11 cellular contexts compared by ENCODE assay signal in the genomic region with DNA sequence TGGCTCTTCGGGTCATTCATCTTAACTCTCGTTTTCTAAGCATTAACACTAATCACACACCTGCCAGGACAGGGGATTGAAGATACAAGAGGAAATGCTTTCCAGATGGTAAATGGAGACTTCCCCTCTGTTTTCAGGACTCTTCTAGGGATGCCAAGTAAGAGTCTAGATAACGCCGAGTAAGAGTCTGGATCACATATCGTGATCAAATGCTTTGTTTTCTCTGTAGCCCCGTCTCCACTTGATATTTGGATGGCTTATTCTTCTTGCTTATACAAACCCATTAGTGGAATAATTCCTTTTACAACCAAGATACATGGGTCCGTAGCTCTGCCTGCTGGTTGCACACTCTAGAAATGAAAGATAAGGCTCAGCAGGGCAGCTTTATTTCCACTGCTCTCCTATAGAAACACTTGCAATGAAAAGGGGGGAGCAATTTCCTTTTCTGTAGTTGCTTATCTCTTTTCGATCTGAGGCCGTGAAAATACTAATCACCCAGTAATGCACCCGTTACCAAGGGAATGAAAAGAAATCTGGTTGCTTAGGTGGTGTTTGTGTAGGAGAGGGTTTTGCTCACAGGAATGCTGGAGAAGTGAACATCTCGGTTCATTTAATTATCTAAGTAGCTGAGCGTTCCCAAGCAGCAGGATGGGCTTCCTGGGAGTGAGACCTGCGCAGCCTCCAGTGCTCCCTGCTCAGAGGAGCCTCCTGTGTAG.
A peak's percentile ranks its signal among the peaks of the same experiment; 100 is the strongest.
DNase-seq lines count a peak whose midpoint lies in the region; ATAC-seq and TF ChIP-seq lines count a peak whose summit lies in the region.
"Had no signal": no experiment of that assay in that cellular context is flagged by ENCODE, and none has a peak within 500 bp of the region (broad histone marks: within the 10 kb centered on the region; RNA-seq: fewer than 3 reads in every experiment).

No MANE protein-coding gene starts in this region.

- H3K27ac Mint-ChIP-seq in activated T-cell treated with anti-CD3 and anti-CD28 coated beads, Interleukin-2, amount 50 U/mL, for 72 hours: no peak overlapping the region

- peaks cover 27% of the 10 kb centered on the region for H3K4me1 ChIP-seq in neuron (ENCODE audit: insufficient read depth, low read length)

- no peak overlapping the region for H3K4me3 Mint-ChIP-seq in activated T-cell treated with anti-CD3 and anti-CD28 coated beads, Interleukin-2, amount 50 U/mL, for 72 hours

- DNase-seq in DMS79 treated with DMSO at 0.1 percent for 48 hours (lab: John Stamatoyannopoulos, UW) (peak; percentile 81), NCI-H524 (lab: John Stamatoyannopoulos, UW) (peak; percentile 46 to 74), dorsolateral prefrontal cortex (peak in 1 of 10 donors; percentile 35), islet precursor cell (no peak)
- DNase-seq in activated T-cell treated with anti-CD3 and anti-CD28 coated beads, Interleukin-2, amount 50 U/mL, for 72 hours: no peak
- DNase-seq: activated effector memory CD4-positive, alpha-beta T cell treated with Interleukin-2 at 50 U/mL for 16 hours; Kasumi-1; T-helper 2 cell had no signal

- H3K4me3 ChIP-seq in dorsolateral prefrontal cortex (peak overlapping the region in 55 of 59 donors; percentile 3 to 64 (median 33)), neuron (ENCODE audit: low read length) (peak overlapping the region; percentile 16)

- H3K9me3 ChIP-seq in neuron (ENCODE audit: low read length): no peaks in the 10 kb centered on the region

- no peak for TF ChIP-seq CTCF in dorsolateral prefrontal cortex (IDR thresholded peaks at IDR 0.05 in 54 of 56, conservative IDR thresholded peaks at IDR 0.05 in 2 of 56; ENCODE audit: low read depth in 1 of 56, partially characterized antibody in 56 of 56)

- H2AFZ ChIP-seq in neuron (ENCODE audit: low read depth, low read length): peak overlapping the region; percentile 4

- H3K27me3 Mint-ChIP-seq in activated T-cell treated with anti-CD3 and anti-CD28 coated beads, Interleukin-2, amount 50 U/mL, for 72 hours (ENCODE audit: low read depth): no peaks in the 10 kb centered on the region

- ATAC-seq in HG03378 (IDR thresholded peaks at IDR 0.05; ENCODE audit: unreplicated experiment): no peak
- no peak for ATAC-seq in HG02973 (IDR thresholded peaks at IDR 0.05; ENCODE audit: unreplicated experiment)
- ATAC-seq in activated T-cell treated with anti-CD3 and anti-CD28 coated beads, Interleukin-2, amount 50 U/mL, for 72 hours (replicated peaks in 1 of 2): no peak

- peak overlapping the region in 53 of 59 donors; percentile 0 to 84 (median 61) for H3K27ac ChIP-seq in dorsolateral prefrontal cortex

- H3K4me1 Mint-ChIP-seq in activated T-cell treated with anti-CD3 and anti-CD28 coated beads, Interleukin-2, amount 50 U/mL, for 72 hours (ENCODE audit: low read depth): no peaks in the 10 kb centered on the region

- no peaks in the 10 kb centered on the region for H3K27me3 ChIP-seq in dorsolateral prefrontal cortex
- no peaks in the 10 kb centered on the region for H3K27me3 ChIP-seq in neuron (ENCODE audit: insufficient read depth, low read length)

- peaks cover 2% of the 10 kb centered on the region in 2 donors for H3K9me3 Mint-ChIP-seq in activated T-cell treated with anti-CD3 and anti-CD28 coated beads, Interleukin-2, amount 50 U/mL, for 72 hours

- intact Hi-C loops in dorsolateral prefrontal cortex (cut with DNase I): no loop called here

- H3K36me3 Mint-ChIP-seq in activated T-cell treated with anti-CD3 and anti-CD28 coated beads, Interleukin-2, amount 50 U/mL, for 72 hours (ENCODE audit: insufficient read depth in 2 of 2): no peaks in the 10 kb centered on the region

- no peaks in the 10 kb centered on the region for H3K36me3 ChIP-seq in neuron (ENCODE audit: insufficient read depth, low read length)

Comparison
In these comparisons a context has a peak if more than half of its experiments do, and no peak if none do; other contexts are left out.
1. DNase-seq: peak in DMS79 treated with DMSO at 0.1 percent for 48 hours (single experiment) and NCI-H524 (2 of 2); none in islet precursor cell (single experiment) and activated T-cell treated with anti-CD3 and anti-CD28 coated beads, Interleukin-2, amount 50 U/mL, for 72 hours (0 of 2).